In the genomic region with DNA sequence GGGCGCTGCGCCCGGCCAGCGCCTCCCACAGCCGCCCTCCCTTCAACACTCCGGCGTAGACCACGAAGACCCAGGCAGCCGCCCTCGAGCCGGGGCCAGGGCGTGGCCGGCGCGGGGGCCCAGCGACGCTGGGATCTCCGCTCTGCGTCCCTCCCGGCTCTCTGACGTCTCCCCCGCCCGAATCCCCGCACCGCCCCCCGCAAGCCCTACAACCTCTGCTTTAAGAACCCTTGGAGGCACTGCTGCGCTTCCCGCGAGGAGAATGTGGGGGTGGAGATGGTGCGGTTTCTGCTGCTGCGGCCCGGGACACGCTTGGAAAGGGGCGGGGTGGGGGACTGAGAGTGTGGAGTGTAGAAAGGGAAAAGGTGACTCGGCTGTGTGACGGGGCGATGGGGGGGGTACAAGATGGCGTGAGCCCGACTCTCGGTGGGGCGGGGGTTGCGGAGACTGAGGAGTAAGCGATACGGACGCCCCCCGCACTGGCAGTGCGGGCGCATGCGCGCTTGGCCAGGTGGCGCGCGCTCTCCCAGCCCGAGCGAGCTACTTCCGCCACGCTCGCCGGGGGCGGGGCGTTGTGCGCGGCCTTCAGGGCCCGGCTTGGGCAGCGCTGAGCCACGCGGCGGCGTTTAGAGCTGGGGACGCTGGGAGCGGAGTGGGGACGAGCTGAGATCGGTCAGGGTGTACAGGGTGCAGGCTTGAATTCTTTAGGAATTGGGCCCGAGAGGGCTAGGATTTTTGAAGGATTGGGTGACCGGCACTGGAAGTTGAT, we compare ENCODE assay signal across 8 cellular contexts. TPM values are rescaled to one million over a fixed set of nuclear protein-coding genes. Genes with fewer than 3 reads are reported as not detected.
DNase-seq lines count a peak whose midpoint lies in the region; ATAC-seq and TF ChIP-seq lines count a peak whose summit lies in the region.

Gene SUPT3H, minus strand, starts transcription at position 380 of the 769 bp plus-strand sequence.

- peak; percentile 37 for TF ChIP-seq CTCF in C4-2B (conservative IDR thresholded peaks at IDR 0.05)
- no peak for TF ChIP-seq CTCF in lower leg skin (IDR thresholded peaks at IDR 0.05)

- ATAC-seq in GM19324 (IDR thresholded peaks at IDR 0.05; ENCODE audit: low FRiP score, unreplicated experiment) = peak; percentile 96
- ATAC-seq in HG03460 (IDR thresholded peaks at IDR 0.05; ENCODE audit: unreplicated experiment) = peak; percentile 91

- intact Hi-C loops in lower leg skin (cut with DNase I; ENCODE audit: low total_unique reads) = no loop called here

- peak within 1 kb of the TSS; percentile 82 for H3K27ac ChIP-seq in C4-2B

- H3K4me3 ChIP-seq in lower leg skin (ENCODE audit: low read depth, poor library complexity, severe bottlenecking) = peak within 1 kb of the TSS; percentile 93

- 1% methylated on average over 53 to 71 of the region's 75 CpGs for WGBS in lower leg skin, 2 donors

- TF ChIP-seq POLR2A in lower leg skin (IDR thresholded peaks at IDR 0.05) = peak in 1 of 2 donors; percentile 54

- DNase-seq in NCI-H69 (lab: John Stamatoyannopoulos, UW) (peak; percentile 94), dermis microvascular lymphatic vessel endothelial cell (ENCODE audit: low read depth in 2 of 2) (peak; percentile 77 to 94), lower leg skin (ENCODE audit: low spot score in 2 of 2) (peak; percentile 85 to 97)
- peak; percentile 92 to 94 for DNase-seq in activated CD4-positive, alpha-beta T cell treated with anti-CD3 and anti-CD28 coated beads, Interleukin-2, amount 50 U/mL, for 48 hours
- peak; percentile 93 to 96 for DNase-seq in stimulated activated CD4-positive, alpha-beta T cell treated with anti-CD3 and anti-CD28 coated beads, Interleukin-4, amount 100 ng/mL, for 4 hours

RNA-seq across cellular contexts. Expression of gene SUPT3H, which starts in this region (rescaled TPM):
- 2.3 and 3.8 TPM in 2 replicates for total RNA-seq in dermis microvascular lymphatic vessel endothelial cell
- 1 to 10 TPM; 1.6 to 5.6 (median 3.8) TPM for total RNA-seq in lower leg skin

Comparison
In these comparisons a context has a peak if more than half of its experiments do, and no peak if none do; other contexts are left out.
1. Peak in every context shown above with its lines: DNase-seq, ATAC-seq, H3K4me3 ChIP-seq and H3K27ac ChIP-seq.